In genomic region chr5:35640623-35641022, GRCh38 we compare ENCODE assay signal across 18 cellular contexts. TPM values are rescaled to one million over a fixed set of nuclear protein-coding genes. Genes with fewer than 3 reads are reported as not detected.
A peak's percentile ranks its signal among the peaks of the same experiment; 100 is the strongest.
DNase-seq lines count a peak whose midpoint lies in the region; ATAC-seq, FAIRE-seq and TF ChIP-seq lines count a peak whose summit lies in the region.
"Had no signal": no experiment of that assay in that cellular context is flagged by ENCODE, and none has a peak within 500 bp of the region (broad histone marks: within the 10 kb centered on the region; RNA-seq: fewer than 3 reads in every experiment).

No MANE protein-coding gene starts in this region.

- H3K4me1 ChIP-seq in adipocyte (ENCODE audit: control insufficient read depth, insufficient read depth, low read length) (no peaks in the 10 kb centered on the region), H1 (replicated peaks in 1 of 4; ENCODE audit: control insufficient read depth in 3 of 4, insufficient read depth in 4 of 4, low read length in 3 of 4) (no peaks in the 10 kb centered on the region), liver (ENCODE audit: control insufficient read depth in 4 of 4, insufficient read depth in 4 of 4, low read length in 3 of 4) (peaks cover 0 to 8% (median 3%) of the 10 kb centered on the region in 4 donors)
- H3K4me1 ChIP-seq: BLaER1 treated with 17β-estradiol and CSF1 and Interleukin-3, amounts not matched to agents 10 nM and 100 nM had no signal

- H2BK12ac ChIP-seq in H1 (ENCODE audit: low read depth, low read length): no peak overlapping the region

- no peaks in the 10 kb centered on the region for H3K36me3 ChIP-seq in adipocyte (ENCODE audit: control insufficient read depth, insufficient read depth, low read length, severe bottlenecking)
- no peaks in the 10 kb centered on the region for H3K36me3 ChIP-seq in H1 (ENCODE audit: control insufficient read depth in 2 of 4, insufficient read depth in 4 of 4, low read length in 3 of 4)
- no peaks in the 10 kb centered on the region for H3K36me3 ChIP-seq in liver (ENCODE audit: control insufficient read depth in 4 of 4, insufficient read depth in 3 of 4, low read depth in 1 of 4, low read length in 3 of 4)
- H3K36me3 ChIP-seq: BLaER1 treated with 17β-estradiol and CSF1 and Interleukin-3, amounts not matched to agents 10 nM and 100 nM had no signal

- H3K36me3 Mint-ChIP-seq in activated CD8-positive, alpha-beta T cell treated with anti-CD3 and anti-CD28 coated beads, Interleukin-2, amount 10 ng/mL, durations not matched to agents 7 days and 5 days (ENCODE audit: low read depth): peaks cover 14% of the 10 kb centered on the region

- POLR2A ChIA-PET in H1 (lab: Charles Lee; ENCODE audit: partially characterized antibody): no interaction called here
- POLR2A ChIA-PET in activated CD8-positive, alpha-beta T cell treated with anti-CD3 and anti-CD28 coated beads, Interleukin-2, amount 10 ng/mL, durations not matched to agents 7 days and 5 days (lab: Charles Lee): no interaction called here

- no peak overlapping the region for H3K27ac ChIP-seq in H1 (ENCODE audit: low read depth, low read length)
- H3K27ac ChIP-seq in liver (ENCODE audit: low read depth in 1 of 2, low read length in 2 of 2): no peak overlapping the region
- H3K27ac ChIP-seq: BLaER1 treated with 17β-estradiol and CSF1 and Interleukin-3, amounts not matched to agents 10 nM and 100 nM had no signal

- TF ChIP-seq EP300 in H1 (IDR thresholded peaks at IDR 0.05; ENCODE audit: borderline replicate concordance in 1 of 2, low read depth in 2 of 2, low read length in 2 of 2): no peak

- no peak overlapping the region for H3K4me3 Mint-ChIP-seq in activated CD8-positive, alpha-beta T cell treated with anti-CD3 and anti-CD28 coated beads, Interleukin-2, amount 10 ng/mL, durations not matched to agents 7 days and 5 days
- H3K4me3 Mint-ChIP-seq: B cell; CD8-positive, alpha-beta T cell; GM23338 had no signal

- H3K4me1 Mint-ChIP-seq in activated CD8-positive, alpha-beta T cell treated with anti-CD3 and anti-CD28 coated beads, Interleukin-2, amount 10 ng/mL, durations not matched to agents 7 days and 5 days (ENCODE audit: low read depth): no peaks in the 10 kb centered on the region
- H3K4me1 Mint-ChIP-seq: B cell, GM23338 had no signal

- H3K9me3 ChIP-seq in adipocyte (ENCODE audit: control insufficient read depth, low read length) (no peaks in the 10 kb centered on the region), H1 (ENCODE audit: insufficient read depth in 2 of 2, low read depth in 1 of 2, low read length in 1 of 2) (no peaks in the 10 kb centered on the region), liver (ENCODE audit: control insufficient read depth in 4 of 4, low read length in 3 of 4) (no peaks in the 10 kb centered on the region)

- CTCF ChIA-PET in H1 (lab: Charles Lee; ENCODE audit: partially characterized antibody): interaction anchor here (0.9 kb wide), 1 partner anchor 24 kb away, joined by 3 read pairs; no protein-coding TSS in a partner anchor
- CTCF ChIA-PET in activated CD8-positive, alpha-beta T cell treated with anti-CD3 and anti-CD28 coated beads, Interleukin-2, amount 10 ng/mL, durations not matched to agents 7 days and 5 days (lab: Charles Lee): interaction anchor here (1.0 to 1.6 kb wide), 3 partner anchors 10 to 23 kb away, joined by 3 to 9 read pairs (median 3); no protein-coding TSS in a partner anchor

- no peaks in the 10 kb centered on the region for H3K27me3 Mint-ChIP-seq in activated CD8-positive, alpha-beta T cell treated with anti-CD3 and anti-CD28 coated beads, Interleukin-2, amount 10 ng/mL, durations not matched to agents 7 days and 5 days (ENCODE audit: low read depth)
- H3K27me3 Mint-ChIP-seq: B cell had no signal

- no peaks in the 10 kb centered on the region for H3K79me1 ChIP-seq in H1 (ENCODE audit: low read depth, low read length)

- no peak overlapping the region for H3K18ac ChIP-seq in H1 (ENCODE audit: extremely low read depth, low read length)

- no peak for FAIRE-seq in H1 (lab: Jason Lieb, UNC)
- FAIRE-seq: GM19239 had no signal

- H3K56ac ChIP-seq in H1 (replicated peaks; ENCODE audit: insufficient read length, low read depth, low read length): no peak overlapping the region

- H2BK20ac ChIP-seq in H1 (ENCODE audit: low read length): no peak overlapping the region

- H3K4me2 ChIP-seq in H1 (ENCODE audit: insufficient read depth in 1 of 2, low read depth in 2 of 2, low read length in 2 of 2): no peak overlapping the region
- H3K4me2 ChIP-seq: BLaER1 treated with 17β-estradiol and CSF1 and Interleukin-3, amounts not matched to agents 10 nM and 100 nM; GM23338 had no signal

- H3K4ac ChIP-seq in H1 (replicated peaks; ENCODE audit: insufficient read length, low read depth, low read length): no peak overlapping the region

- H2BK120ac ChIP-seq in H1 (replicated peaks; ENCODE audit: low read depth, low read length): no peak overlapping the region

- no peaks in the 10 kb centered on the region for H4K20me1 ChIP-seq in H1 (replicated peaks in 1 of 2; ENCODE audit: control insufficient read depth in 1 of 2, insufficient read depth in 2 of 2, low read length in 2 of 2)
- H4K20me1 ChIP-seq: BLaER1 treated with 17β-estradiol and CSF1 and Interleukin-3, amounts not matched to agents 10 nM and 100 nM had no signal

- H2BK5ac ChIP-seq in H1 (ENCODE audit: low read depth, low read length): no peak overlapping the region

- no peak overlapping the region for H2AK5ac ChIP-seq in H1 (ENCODE audit: low read depth, low read length)

- WGBS in H1 (ENCODE audit: extremely low coverage in 1 of 2, insufficient coverage in 1 of 2, insufficient read length in 1 of 2, insufficient replicate concordance in 2 of 2, low coverage in 1 of 2, low lambda C conversion rate in 2 of 2, missing lambda C conversion rate in 1 of 2), 2 experiments: 85% methylated on average over 4 of the region's 4 CpGs; no CpG with 5 or more reads in 1 of the 2 experiments
- 58% methylated on average over 4 of the region's 4 CpGs for WGBS in liver

- no peak overlapping the region for H3K14ac ChIP-seq in H1 (ENCODE audit: insufficient read length)

- no peaks in the 10 kb centered on the region for H3K9me3 Mint-ChIP-seq in activated CD8-positive, alpha-beta T cell treated with anti-CD3 and anti-CD28 coated beads, Interleukin-2, amount 10 ng/mL, durations not matched to agents 7 days and 5 days (ENCODE audit: insufficient read depth)
- H3K9me3 Mint-ChIP-seq: CD8-positive, alpha-beta T cell; GM23338 had no signal

- ATAC-seq in activated CD8-positive, alpha-beta T cell treated with anti-CD3 and anti-CD28 coated beads, Interleukin-2, amount 10 ng/mL, durations not matched to agents 7 days and 5 days: no peak
- ATAC-seq in GM19463 (IDR thresholded peaks at IDR 0.05; ENCODE audit: unreplicated experiment): no peak
- ATAC-seq: CD8-positive, alpha-beta T cell; GM23338; HCT116 had no signal

- no peak overlapping the region for H3K27ac Mint-ChIP-seq in activated CD8-positive, alpha-beta T cell treated with anti-CD3 and anti-CD28 coated beads, Interleukin-2, amount 10 ng/mL, durations not matched to agents 7 days and 5 days
- H3K27ac Mint-ChIP-seq: B cell; CD8-positive, alpha-beta T cell; GM23338 had no signal

- H3K79me2 ChIP-seq in H1 (ENCODE audit: control insufficient read depth in 1 of 2, insufficient read depth in 2 of 2, low read length in 2 of 2): no peaks in the 10 kb centered on the region

- no peak overlapping the region for H4K8ac ChIP-seq in H1 (ENCODE audit: extremely low read depth, insufficient read depth, low read length)

- no peak for TF ChIP-seq POLR2A in H1 (IDR thresholded peaks at IDR 0.05; ENCODE audit: control extremely low read depth in 1 of 2, low read depth in 2 of 2, low read length in 2 of 2)

- H4K91ac ChIP-seq in H1 (replicated peaks; ENCODE audit: insufficient read length, low read length): no peak overlapping the region

- H3K27me3 ChIP-seq in adipocyte (replicated peaks; ENCODE audit: control insufficient read depth, insufficient read depth, low read length): no peaks in the 10 kb centered on the region
- H3K27me3 ChIP-seq in H1 (replicated peaks in 1 of 4; ENCODE audit: control insufficient read depth in 3 of 4, extremely low read depth in 1 of 4, insufficient read depth in 3 of 4, low read length in 3 of 4): no peaks in the 10 kb centered on the region
- no peaks in the 10 kb centered on the region for H3K27me3 ChIP-seq in liver (ENCODE audit: control insufficient read depth in 4 of 4, insufficient read depth in 4 of 4, low read length in 3 of 4)
- H3K27me3 ChIP-seq: BLaER1 treated with 17β-estradiol and CSF1 and Interleukin-3, amounts not matched to agents 10 nM and 100 nM had no signal

- H2BK15ac ChIP-seq in H1 (ENCODE audit: low read length): no peak overlapping the region

- DNase-seq in adipocyte (ENCODE audit: low read depth) (peak; percentile 34), H1 (ENCODE audit: low read depth in 1 of 2, low spot score in 2 of 2) (no peak), fibroblast of pulmonary artery (ENCODE audit: low read depth) (peak; percentile 9), NCI-H774 (lab: John Stamatoyannopoulos, UW) (no peak), NCI-H2029 (lab: John Stamatoyannopoulos, UW) (no peak)
- no peak for DNase-seq in activated CD8-positive, alpha-beta T cell treated with anti-CD3 and anti-CD28 coated beads, Interleukin-2, amount 10 ng/mL, durations not matched to agents 7 days and 5 days
- DNase-seq: Calu3; CD8-positive, alpha-beta T cell; DMS79 treated with DMSO at 0.1 percent for 48 hours; GF-D8; H7 had no signal

- TF ChIP-seq CTCF in H1 (IDR thresholded peaks at IDR 0.05; ENCODE audit: control extremely low read depth in 1 of 3, insufficient read depth in 1 of 3, low read depth in 1 of 3, low read length in 3 of 3): no peak
- no peak for TF ChIP-seq CTCF in fibroblast of pulmonary artery (IDR thresholded peaks at IDR 0.05; ENCODE audit: low read length, missing control alignments)
- no peak for TF ChIP-seq CTCF in liver (IDR thresholded peaks at IDR 0.05; ENCODE audit: low read depth, low read length, missing input control)

- no peak overlapping the region for H3K23ac ChIP-seq in H1 (ENCODE audit: insufficient read length)

- no peak overlapping the region for H2AFZ ChIP-seq in H1 (ENCODE audit: low read length)
- H2AFZ ChIP-seq: GM23338 had no signal

- no peak overlapping the region for H4K5ac ChIP-seq in H1 (ENCODE audit: insufficient read length, low read depth, low read length)

- H3K9ac ChIP-seq in adipocyte (ENCODE audit: low read length): no peak overlapping the region
- H3K9ac ChIP-seq in H1 (replicated peaks in 1 of 4; ENCODE audit: extremely low read depth in 1 of 4, low read depth in 3 of 4, low read length in 3 of 4): no peak overlapping the region
- no peak overlapping the region for H3K9ac ChIP-seq in liver (ENCODE audit: low read depth in 1 of 2, low read length in 2 of 2)
- H3K9ac ChIP-seq: BLaER1 treated with 17β-estradiol and CSF1 and Interleukin-3, amounts not matched to agents 10 nM and 100 nM had no signal

- H3K23me2 ChIP-seq in H1 (ENCODE audit: low read depth, low read length): no peaks in the 10 kb centered on the region; the same call in 1 of the 2 replicates

- no peak for TF ChIP-seq RAD21 in H1 (IDR thresholded peaks at IDR 0.05 in 1 of 2, conservative IDR thresholded peaks at IDR 0.05 in 1 of 2; ENCODE audit: low read depth in 2 of 2, low read length in 2 of 2)
- no peak for TF ChIP-seq RAD21 in liver (IDR thresholded peaks at IDR 0.05)

- H3K4me3 ChIP-seq in adipocyte (ENCODE audit: low read length) (no peak overlapping the region), H1 (ENCODE audit: extremely low read depth in 1 of 4, insufficient read depth in 2 of 4, low read depth in 3 of 4, low read length in 4 of 4) (no peak overlapping the region), fibroblast of pulmonary artery (replicated peaks; ENCODE audit: low read depth, low read length) (no peak overlapping the region), liver (ENCODE audit: low read depth in 1 of 3, low read length in 3 of 3) (no peak overlapping the region)
- H3K4me3 ChIP-seq: BLaER1 treated with 17β-estradiol and CSF1 and Interleukin-3, amounts not matched to agents 10 nM and 100 nM; GM23338 had no signal

RNA-seq across cellular contexts. Expression of gene SPEF2, which starts 23.0 kb away (rescaled TPM):
- 0.73 and 1.3 TPM in 2 replicates for total RNA-seq in H1 (2021; fragmentation: NEBNext Ultra II Directional; extraction: Animal tissue kit (Norgen Biotek cat#: 25700))
- 0.14 and 0.47 TPM in 2 replicates for polyA plus RNA-seq in H1 (2011; rRNA removed)
- 0.18 TPM for polyA plus RNA-seq in H1 (2011; cell fraction: cytosol; rRNA removed)
- 0.17 TPM for polyA plus RNA-seq in H1 (2011; cell fraction: nucleus; rRNA removed)
- 0.21 to 0.57 TPM (median 0.28 TPM) in 3 of 4 replicates, not detected in the other for polyA plus RNA-seq in H1 (2012, experiment 1 of 2)
- polyA plus RNA-seq in H1 (2012, experiment 2 of 2): not detected
- 0.30 TPM for polyA plus RNA-seq in H1 (2013, experiment 1 of 2)
- polyA plus RNA-seq in H1 (2013, experiment 2 of 2): 0.52 TPM
- polyA minus RNA-seq in H1 (2011; rRNA and poly(A)+ RNA removed): 0.12 and 0.82 TPM in 2 replicates
- not detected for polyA minus RNA-seq in H1 (2011; cell fraction: cytosol; rRNA and poly(A)+ RNA removed)
- 1.1 TPM for polyA minus RNA-seq in H1 (2011; cell fraction: nucleus; rRNA and poly(A)+ RNA removed)
- 1 to 10 TPM; 2.8 to 4.5 TPM for total RNA-seq in liver
- 1 to 10 TPM in 1 of 2 donors, under 1 TPM in 1; 0.42 to 1.3 TPM for polyA plus RNA-seq in liver
- total RNA-seq in activated CD8-positive, alpha-beta T cell treated with anti-CD3 and anti-CD28 coated beads, Interleukin-2, amount 10 ng/mL, durations not matched to agents 7 days and 5 days: 1 to 10 TPM; 5.1 to 6.4 TPM

Comparison
In these comparisons a context has a peak if more than half of its experiments do, and no peak if none do; other contexts are left out.
1. DNase-seq: peak in adipocyte (single experiment) and fibroblast of pulmonary artery (single experiment); none in H1 (0 of 2), activated CD8-positive, alpha-beta T cell treated with anti-CD3 and anti-CD28 coated beads, Interleukin-2, amount 10 ng/mL, durations not matched to agents 7 days and 5 days (single experiment), NCI-H774 (single experiment) and NCI-H2029 (single experiment).